ENCODE assay signal across 9 cellular contexts in genomic region chr7:69596723-69597277, GRCh38. TPM values are rescaled to one million over a fixed set of nuclear protein-coding genes. Genes with fewer than 3 reads are reported as not detected.
A peak's percentile ranks its signal among the peaks of the same experiment; 100 is the strongest.
DNase-seq lines count a peak whose midpoint lies in the region; ATAC-seq and TF ChIP-seq lines count a peak whose summit lies in the region.
"Had no signal": no experiment of that assay in that cellular context is flagged by ENCODE, and none has a peak within 500 bp of the region (broad histone marks: within the 10 kb centered on the region; RNA-seq: fewer than 3 reads in every experiment).

No MANE protein-coding gene starts in this region.

- intact Hi-C loops in A673 (cut with micrococcal nuclease; ENCODE audit: unreplicated experiment) = loop anchor here (5.0 kb wide), 1 partner anchor 241 kb away; no protein-coding TSS in a partner anchor

- H3K9me3 ChIP-seq in A673 (ENCODE audit: low read depth, low read length, poor library complexity, severe bottlenecking) = no peaks in the 10 kb centered on the region
- no peaks in the 10 kb centered on the region for H3K9me3 ChIP-seq in HEK293 (ENCODE audit: control insufficient read depth, insufficient read depth, low read depth, low read length)
- H3K9me3 ChIP-seq: SJSA1 had no signal

- peaks cover 16 to 28% (median 19%) of the 10 kb centered on the region in 5 donors for H3K27me3 Mint-ChIP-seq in naive thymus-derived CD8-positive, alpha-beta T cell

- no peak for TF ChIP-seq CTCF in A673 (conservative IDR thresholded peaks at IDR 0.05; ENCODE audit: low read depth, low read length)
- TF ChIP-seq CTCF in HEK293 (tag by site-specific recombination; IDR thresholded peaks at IDR 0.05) = no peak

- peaks cover 4% of the 10 kb centered on the region for H3K4me1 ChIP-seq in A673 (ENCODE audit: insufficient read depth, low read length, poor library complexity, severe bottlenecking)
- peaks cover 6% of the 10 kb centered on the region for H3K4me1 ChIP-seq in HEK293 (ENCODE audit: control insufficient read depth, insufficient read depth, low read length)

- H3K4me3 ChIP-seq in A673 (ENCODE audit: low read depth, low read length, poor library complexity, severe bottlenecking) = peak overlapping the region; percentile 69
- peak overlapping the region; percentile 61 for H3K4me3 ChIP-seq in HEK293 (ENCODE audit: low read depth, low read length)
- H3K4me3 ChIP-seq: SJSA1 had no signal

- no peak for ATAC-seq in naive thymus-derived CD8-positive, alpha-beta T cell
- ATAC-seq in GM19324 (IDR thresholded peaks at IDR 0.05; ENCODE audit: low FRiP score, unreplicated experiment) = no peak
- ATAC-seq in GM18520 (IDR thresholded peaks at IDR 0.05; ENCODE audit: unreplicated experiment) = no peak

- no peak for DNase-seq in A673 (ENCODE audit: low spot score)
- peak in 6 of 61 donors; percentile 22 to 61 (median 44) for DNase-seq in caudate nucleus (lab: John Stamatoyannopoulos, UW)
- DNase-seq in naive thymus-derived CD8-positive, alpha-beta T cell = no peak
- no peak for DNase-seq in NCI-H128 (lab: John Stamatoyannopoulos, UW; ENCODE audit: unreplicated experiment)
- no peak for DNase-seq in NCI-H524 treated with DMSO at 0.1 percent for 48 hours (lab: John Stamatoyannopoulos, UW)

- H3K36me3 ChIP-seq in A673 (ENCODE audit: insufficient read depth, low read length, poor library complexity, severe bottlenecking) = no peaks in the 10 kb centered on the region
- H3K36me3 ChIP-seq in HEK293 (ENCODE audit: control insufficient read depth in 2 of 2, insufficient read depth in 1 of 2, low read length in 2 of 2) = no peaks in the 10 kb centered on the region
- H3K36me3 ChIP-seq: SJSA1 had no signal

- peaks cover 0 to 4% (median 0%) of the 10 kb centered on the region in 3 donors for H3K36me3 Mint-ChIP-seq in naive thymus-derived CD8-positive, alpha-beta T cell

- H3K9me3 Mint-ChIP-seq in naive thymus-derived CD8-positive, alpha-beta T cell = peaks cover 0 to 6% (median 0%) of the 10 kb centered on the region in 9 donors

- H3K27ac Mint-ChIP-seq in naive thymus-derived CD8-positive, alpha-beta T cell = peak overlapping the region in 3 of 10 donors; percentile 18 to 68 (median 38)

- H3K27ac ChIP-seq in A673 (ENCODE audit: low read depth, low read length, poor library complexity, severe bottlenecking) = no peak overlapping the region
- peak overlapping the region; percentile 98; the same call in 1 of the 2 replicates for H3K27ac ChIP-seq in HEK293 (ENCODE audit: extremely low read depth, low read depth, low read length)
- peak overlapping the region; percentile 88 for H3K27ac ChIP-seq in caudate nucleus (ENCODE audit: low read depth, low read length)
- H3K27ac ChIP-seq: SJSA1 had no signal

- H3K4me1 Mint-ChIP-seq in naive thymus-derived CD8-positive, alpha-beta T cell = peaks cover 8 to 16% (median 16%) of the 10 kb centered on the region in 4 donors

- CTCF ChIA-PET in A673 (lab: Charles Lee) = interaction anchor here (0.6 kb wide), 1 partner anchor 946 kb away, joined by 7 read pairs; no protein-coding TSS in a partner anchor
- CTCF ChIA-PET in HEK293 (lab: Yijun Ruan, JAX) = interaction anchor here (0.6 kb wide), 1 partner anchor 203 kb away, joined by 3 read pairs; no protein-coding TSS in a partner anchor

- peak overlapping the region; percentile 62 to 88 (median 82) for H3K4me3 Mint-ChIP-seq in naive thymus-derived CD8-positive, alpha-beta T cell

- no peaks in the 10 kb centered on the region for H3K27me3 ChIP-seq in A673 (replicated peaks; ENCODE audit: insufficient read depth, low read depth, low read length, poor library complexity)

- no TSS peak for BruUV-seq in A673 (replicated peaks; lab: Mats Ljungman, UMichigan)

- POLR2A ChIA-PET in A673 (lab: Charles Lee; ENCODE audit: low non-redundant PET) = interaction anchor here (0.6 kb wide), 1 partner anchor 8 kb away, joined by 13 read pairs; no protein-coding TSS in a partner anchor
- POLR2A ChIA-PET in HEK293 (lab: Yijun Ruan, JAX) = interaction anchor here (0.5 kb wide), 1 partner anchor 273 kb away, joined by 3 read pairs; no protein-coding TSS in a partner anchor
- POLR2A ChIA-PET in naive thymus-derived CD8-positive, alpha-beta T cell (lab: Charles Lee) = no interaction called here

TF ChIP-seq in HEK293, 187 proteins besides CTCF, POLR2A, EP300 and RAD21:
- no peak for TF ChIP-seq ZNF121 (tag by site-specific recombination; IDR thresholded peaks at IDR 0.05)
- no peak for TF ChIP-seq ZNF521 (tag by site-specific recombination; IDR thresholded peaks at IDR 0.05)
- TF ChIP-seq HOXC10 (CRISPR knock-in tag; IDR thresholded peaks at IDR 0.05) = no peak
- TF ChIP-seq ZNF391 (tag by site-specific recombination; IDR thresholded peaks at IDR 0.05; ENCODE audit: borderline replicate concordance, low read depth) = no peak
- TF ChIP-seq ZNF335 (tag by site-specific recombination; conservative IDR thresholded peaks at IDR 0.05) = peak; percentile 91
- TF ChIP-seq PRDM1 (tag by site-specific recombination; IDR thresholded peaks at IDR 0.05) = no peak
- TF ChIP-seq PRDM6 (tag by site-specific recombination; IDR thresholded peaks at IDR 0.05) = peak; percentile 71
- TF ChIP-seq ZNF112 (tag by site-specific recombination; IDR thresholded peaks at IDR 0.05) = no peak
- 0 out of 2 replicates have a peak, but pooled peaks have one; percentile 43 for TF ChIP-seq ZNF768 (tag by site-specific recombination; IDR thresholded peaks at IDR 0.05)
- peak; percentile 7; the same call in 1 of the 2 replicates for TF ChIP-seq ZNF24 (tag by site-specific recombination; IDR thresholded peaks at IDR 0.05)
- 0 out of 2 replicates have a peak, but pooled peaks have one; percentile 6 for TF ChIP-seq ZNF513 (tag by site-specific recombination; IDR thresholded peaks at IDR 0.05)

RNA-seq across cellular contexts. Expression of gene AUTS2, which starts 1.5 kb away (rescaled TPM):
- 42.1 and 44.3 TPM in 2 replicates for total RNA-seq in A673 (2021)
- total RNA-seq in naive thymus-derived CD8-positive, alpha-beta T cell = 1 to 10 TPM; 3.0 to 3.8 TPM
- polyA plus RNA-seq in naive thymus-derived CD8-positive, alpha-beta T cell = 1 to 10 TPM in 2 of 3 donors, under 1 TPM in 1; 0.36 to 4.6 (median 1.4) TPM
- total RNA-seq: SJSA1 had no signal
